ENCODE assay signal across 2 cellular contexts in the genomic region with DNA sequence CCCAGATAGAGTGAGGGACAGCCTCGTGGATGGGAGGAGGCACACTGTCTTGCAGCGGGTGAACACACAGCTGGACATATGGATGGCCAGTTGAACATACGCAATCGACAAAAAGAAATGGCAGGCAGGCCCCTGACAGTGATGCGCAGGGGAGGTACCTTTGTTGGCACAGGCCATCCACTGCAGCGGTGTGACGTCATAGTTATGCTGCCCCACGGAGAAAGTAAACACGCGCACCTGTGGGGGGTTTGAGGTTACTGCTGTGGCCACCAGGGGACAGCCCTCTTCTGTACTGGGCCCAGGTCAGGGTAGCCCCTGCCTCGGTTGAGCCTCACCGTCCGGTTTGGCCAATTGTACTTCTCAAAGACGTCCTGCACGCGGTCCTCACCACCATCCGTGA.
TF ChIP-seq lines count a peak whose summit lies in the region.

No MANE protein-coding gene starts in this region.

TF ChIP-seq in HEK293, 187 proteins besides CTCF, POLR2A, EP300 and RAD21:
- TF ChIP-seq ATF2 (tag by site-specific recombination; IDR thresholded peaks at IDR 0.05; ENCODE audit: low read depth) (0 out of 2 replicates have a peak, but pooled peaks have one; percentile 31), ZNF433 (tag by site-specific recombination; IDR thresholded peaks at IDR 0.05; ENCODE audit: low read depth) (no peak), ZIC2 (tag by site-specific recombination; IDR thresholded peaks at IDR 0.05) (peak; percentile 70), GLIS1 (tag by site-specific recombination; IDR thresholded peaks at IDR 0.05) (0 out of 2 replicates have a peak, but pooled peaks have one; percentile 22)
- TF ChIP-seq, protein P1, sequence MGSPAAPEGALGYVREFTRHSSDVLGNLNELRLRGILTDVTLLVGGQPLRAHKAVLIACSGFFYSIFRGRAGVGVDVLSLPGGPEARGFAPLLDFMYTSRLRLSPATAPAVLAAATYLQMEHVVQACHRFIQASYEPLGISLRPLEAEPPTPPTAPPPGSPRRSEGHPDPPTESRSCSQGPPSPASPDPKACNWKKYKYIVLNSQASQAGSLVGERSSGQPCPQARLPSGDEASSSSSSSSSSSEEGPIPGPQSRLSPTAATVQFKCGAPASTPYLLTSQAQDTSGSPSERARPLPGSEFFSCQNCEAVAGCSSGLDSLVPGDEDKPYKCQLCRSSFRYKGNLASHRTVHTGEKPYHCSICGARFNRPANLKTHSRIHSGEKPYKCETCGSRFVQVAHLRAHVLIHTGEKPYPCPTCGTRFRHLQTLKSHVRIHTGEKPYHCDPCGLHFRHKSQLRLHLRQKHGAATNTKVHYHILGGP (tag by site-specific recombination; IDR thresholded peaks at IDR 0.05), result no peak
TF ChIP-seq in HEK293: peak in this region for 3.

TF ChIP-seq in H1, 55 proteins besides CTCF, POLR2A, EP300 and RAD21:
- no peak for TF ChIP-seq CBX5 (IDR thresholded peaks at IDR 0.05; ENCODE audit: low read depth, low read length)
- TF ChIP-seq CHD2 (IDR thresholded peaks at IDR 0.05; ENCODE audit: low read length), result no peak
- TF ChIP-seq ATF2 (IDR thresholded peaks at IDR 0.05; ENCODE audit: low read length), result no peak
- TF ChIP-seq CEBPB (IDR thresholded peaks at IDR 0.05; ENCODE audit: low read depth, low read length), result no peak
- no peak for TF ChIP-seq PHF8 (conservative IDR thresholded peaks at IDR 0.05; ENCODE audit: low read depth, low read length)
- TF ChIP-seq BRCA1 (IDR thresholded peaks at IDR 0.05; ENCODE audit: low read depth, low read length), result no peak
- TF ChIP-seq ATF3 (IDR thresholded peaks at IDR 0.05; ENCODE audit: insufficient read depth, low read depth, low read length), result no peak
- TF ChIP-seq POLR2AphosphoS5 (IDR thresholded peaks at IDR 0.05; ENCODE audit: low read depth, low read length), result no peak
- TF ChIP-seq SIN3A (conservative IDR thresholded peaks at IDR 0.05 in 1 of 2, IDR thresholded peaks at IDR 0.05 in 1 of 2; ENCODE audit: low read depth in 1 of 2, low read length in 2 of 2), result no peak
- no peak for TF ChIP-seq JUND (IDR thresholded peaks at IDR 0.05; ENCODE audit: low read length)
- no peak for TF ChIP-seq CTBP2 (IDR thresholded peaks at IDR 0.05; ENCODE audit: borderline replicate concordance, insufficient read depth, insufficient read length, low read length)
- no peak for TF ChIP-seq HDAC6 (IDR thresholded peaks at IDR 0.05; ENCODE audit: low read depth, low read length)
- TF ChIP-seq TCF12 (IDR thresholded peaks at IDR 0.05; ENCODE audit: low read depth, low read length), result no peak
- TF ChIP-seq ASH2L (IDR thresholded peaks at IDR 0.05; ENCODE audit: low read length), result no peak
- no peak for TF ChIP-seq SP1 (IDR thresholded peaks at IDR 0.05; ENCODE audit: low read depth, low read length)
- no peak for TF ChIP-seq SIX5 (IDR thresholded peaks at IDR 0.05; ENCODE audit: low read depth, low read length)
